In genomic region chr4:5019274-5019673, GRCh38 we compare ENCODE assay signal across 11 cellular contexts. TPM values are rescaled to one million over a fixed set of nuclear protein-coding genes. Genes with fewer than 3 reads are reported as not detected.
DNase-seq lines count a peak whose midpoint lies in the region; ATAC-seq and TF ChIP-seq lines count a peak whose summit lies in the region.
"Had no signal": no experiment of that assay in that cellular context is flagged by ENCODE, and none has a peak within 500 bp of the region (broad histone marks: within the 10 kb centered on the region; RNA-seq: fewer than 3 reads in every experiment).

CYTL1 (minus strand) TSS chr4:5019458; CDS start chr4:5019445, 13 bp downstream.

- no peak for TF ChIP-seq CTCF in cardiac muscle cell (IDR thresholded peaks at IDR 0.05; ENCODE audit: low read depth, low read length)
- TF ChIP-seq CTCF in dorsolateral prefrontal cortex (IDR thresholded peaks at IDR 0.05 in 54 of 56, conservative IDR thresholded peaks at IDR 0.05 in 2 of 56; ENCODE audit: low read depth in 1 of 56, partially characterized antibody in 56 of 56): no peak
- no peak for TF ChIP-seq CTCF in lower lobe of right lung (IDR thresholded peaks at IDR 0.05)
- TF ChIP-seq CTCF in gastrocnemius medialis (IDR thresholded peaks at IDR 0.05 in 4 of 5, conservative IDR thresholded peaks at IDR 0.05 in 1 of 5): no peak

- H3K27ac ChIP-seq in cardiac muscle cell: no peak within 1 kb of the TSS
- H3K27ac ChIP-seq in dorsolateral prefrontal cortex: no peak within 1 kb of the TSS
- H3K27ac ChIP-seq in lower lobe of right lung: no peak within 1 kb of the TSS
- H3K27ac ChIP-seq in urinary bladder (ENCODE audit: low read depth): no peak within 1 kb of the TSS
- no peak within 1 kb of the TSS for H3K27ac ChIP-seq in gastrocnemius medialis
- H3K27ac ChIP-seq: SJSA1 had no signal

- H3K9me3 ChIP-seq in cardiac muscle cell (ENCODE audit: low read depth) (no peaks in the 10 kb centered on the region), lower lobe of right lung (no peaks in the 10 kb centered on the region), gastrocnemius medialis (no peaks in the 10 kb centered on the region)
- H3K9me3 ChIP-seq: SJSA1 had no signal

- intact Hi-C loops in cardiac septum (cut with DNase I) (no loop called here), dorsolateral prefrontal cortex (cut with DNase I) (no loop called here), lower lobe of right lung (cut with DNase I) (no loop called here), gastrocnemius medialis (cut with DNase I; ENCODE audit: low total_unique reads) (no loop called here)

- ATAC-seq in lower lobe of right lung: peak; percentile 41 to 43
- no peak for ATAC-seq in gastrocnemius medialis

- in situ Hi-C loops in gastrocnemius medialis (cut with MboI; ENCODE audit: low sequenced_read_pairs in 4 of 4): no loop called here

- no peak within 1 kb of the TSS for H3K4me3 ChIP-seq in cardiac muscle cell
- peak within 1 kb of the TSS in 33 of 59 donors; percentile 1 to 55 (median 24) for H3K4me3 ChIP-seq in dorsolateral prefrontal cortex
- peak within 1 kb of the TSS; percentile 31 for H3K4me3 ChIP-seq in lower lobe of right lung
- H3K4me3 ChIP-seq in urinary bladder (ENCODE audit: low read depth, low read length): peak within 1 kb of the TSS; percentile 17
- no peak within 1 kb of the TSS for H3K4me3 ChIP-seq in gastrocnemius medialis
- H3K4me3 ChIP-seq: SJSA1 had no signal

- H3K4me1 ChIP-seq in cardiac muscle cell (ENCODE audit: low read depth) (no peaks in the 10 kb centered on the region), lower lobe of right lung (peaks cover 5% of the 10 kb centered on the region), urinary bladder (ENCODE audit: insufficient read depth) (no peaks in the 10 kb centered on the region), gastrocnemius medialis (no peaks in the 10 kb centered on the region)
- H3K4me1 ChIP-seq: SJSA1 had no signal

- peak; percentile 12 to 21 for DNase-seq in cardiac muscle cell (ENCODE audit: low read depth in 1 of 2, low spot score in 1 of 2)
- no peak for DNase-seq in cardiac septum (ENCODE audit: low spot score)
- DNase-seq in dorsolateral prefrontal cortex: peak in 1 of 10 donors; percentile 44
- no peak for DNase-seq in lower lobe of right lung
- DNase-seq in gastrocnemius medialis: no peak
- DNase-seq in HPDE6-E6E7 (ENCODE audit: extremely low spot score): no peak
- DNase-seq in SKM-1 treated with dmso at 0.1 percent for 144 hours (lab: John Stamatoyannopoulos, UW; ENCODE audit: unreplicated experiment): no peak
- DNase-seq: NCI-H1694; stimulated activated naive CD4-positive, alpha-beta T cell treated with Interleukin-2 at 50 U/mL for 16 hours had no signal

- TF ChIP-seq POLR2A in gastrocnemius medialis (IDR thresholded peaks at IDR 0.05): no peak

- 8% methylated on average over 28 of the region's 28 CpGs for WGBS in urinary bladder

- H3K27me3 ChIP-seq in cardiac muscle cell: peaks cover 10% of the 10 kb centered on the region
- H3K27me3 ChIP-seq in dorsolateral prefrontal cortex: peaks cover 0 to 55% (median 20%) of the 10 kb centered on the region in 45 donors
- H3K27me3 ChIP-seq in lower lobe of right lung (ENCODE audit: low read depth): peaks cover 14% of the 10 kb centered on the region
- peaks cover 4 to 16% (median 5%) of the 10 kb centered on the region in 3 donors for H3K27me3 ChIP-seq in gastrocnemius medialis
- H3K27me3 ChIP-seq: SJSA1 had no signal

- H3K36me3 ChIP-seq in cardiac muscle cell (no peaks in the 10 kb centered on the region), lower lobe of right lung (no peaks in the 10 kb centered on the region), urinary bladder (ENCODE audit: insufficient read depth) (no peaks in the 10 kb centered on the region), gastrocnemius medialis (no peaks in the 10 kb centered on the region)
- H3K36me3 ChIP-seq: SJSA1 had no signal

RNA-seq across cellular contexts. Expression of gene CYTL1, which starts in this region (rescaled TPM):
- total RNA-seq in cardiac muscle cell: 0.57 and 2.0 TPM in 2 replicates
- polyA plus RNA-seq in cardiac muscle cell: 0.46 and 1.8 TPM in 2 replicates
- total RNA-seq in cardiac septum: not detected
- 1 to 10 TPM in 97 of 120 experiments, under 1 TPM in 15, not detected in 8; 0.48 to 9.2 (median 2.4) TPM for total RNA-seq in dorsolateral prefrontal cortex
- 1.4 TPM for total RNA-seq in lower lobe of right lung
- 24.2 TPM for total RNA-seq in urinary bladder
- 10.1 TPM for polyA plus RNA-seq in urinary bladder
- total RNA-seq in gastrocnemius medialis: not detected

Comparison
In these comparisons a context has a peak if more than half of its experiments do, and no peak if none do; other contexts are left out.
1. DNase-seq: peak in cardiac muscle cell (2 of 2); none in cardiac septum (single experiment), lower lobe of right lung (single experiment), gastrocnemius medialis (0 of 2), HPDE6-E6E7 (single experiment) and SKM-1 treated with dmso at 0.1 percent for 144 hours (single experiment).
2. H3K4me3 ChIP-seq: peak in dorsolateral prefrontal cortex (33 of 59), lower lobe of right lung (single experiment) and urinary bladder (single experiment); none in cardiac muscle cell (single experiment) and gastrocnemius medialis (0 of 4).
3. ATAC-seq: peak in lower lobe of right lung (2 of 2); none in gastrocnemius medialis (0 of 2).